ENCODE assay signal across 8 cellular contexts in the genomic region with DNA sequence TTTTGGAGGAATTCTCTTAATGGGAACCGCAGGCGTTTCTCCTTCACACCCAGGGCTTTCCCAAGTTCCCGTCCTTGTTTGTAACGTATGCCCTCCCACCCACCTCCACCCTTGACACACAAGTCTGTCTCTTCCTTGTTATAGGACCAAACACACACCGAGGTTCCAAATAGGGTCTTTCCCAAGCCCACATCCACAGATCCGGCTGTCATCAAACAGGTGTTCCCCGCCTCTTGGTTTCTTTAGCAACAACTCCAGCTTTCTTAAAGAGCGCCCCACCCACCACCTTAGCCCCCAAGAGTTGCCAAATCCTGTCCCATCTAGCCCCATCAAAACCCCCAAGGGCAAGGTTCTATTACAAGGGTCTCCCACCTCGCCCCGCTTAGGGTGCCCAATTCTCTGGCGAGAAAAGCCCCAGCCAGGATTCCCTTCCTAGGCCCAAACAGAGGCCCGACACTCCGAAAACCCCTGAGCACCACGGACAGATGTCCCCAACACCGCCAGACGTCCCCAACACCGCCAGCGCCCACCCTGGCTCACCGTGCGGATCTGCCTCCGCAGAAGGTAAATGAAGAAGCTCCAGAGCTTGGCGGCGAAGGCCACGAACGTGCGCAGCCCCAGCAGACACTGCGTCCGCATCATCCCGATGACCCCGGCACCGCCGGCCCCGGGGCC. TPM values are rescaled to one million over a fixed set of nuclear protein-coding genes. Genes with fewer than 3 reads are reported as not detected.
DNase-seq lines count a peak whose midpoint lies in the region; TF ChIP-seq lines count a peak whose summit lies in the region.

No MANE protein-coding gene starts in this region.

- in situ Hi-C loops in GM13977 (cut with MboI; ENCODE audit: low pct_unique_long_range_greater_than_20kb, low sequenced_read_pairs, unreplicated experiment): no loop called here

- no peak overlapping the region for H3K27ac ChIP-seq in ectodermal cell (ENCODE audit: insufficient read depth, low read depth, low read length, poor library complexity, severe bottlenecking)

- no peaks in the 10 kb centered on the region for H3K9me3 Mint-ChIP-seq in nephron progenitor cell

- H3K36me3 Mint-ChIP-seq in nephron progenitor cell (ENCODE audit: low read depth): peaks cover 31% of the 10 kb centered on the region

- TF ChIP-seq CTCF in nephron progenitor cell (IDR thresholded peaks at IDR 0.05): no peak
- TF ChIP-seq CTCF in GM10266 (IDR thresholded peaks at IDR 0.05; ENCODE audit: control insufficient read depth, insufficient read depth, low read depth, missing control alignments): no peak
- TF ChIP-seq CTCF in GM13977 (IDR thresholded peaks at IDR 0.05; ENCODE audit: extremely low read depth, insufficient read depth, missing control alignments): no peak

- H3K36me3 ChIP-seq in ectodermal cell (ENCODE audit: control insufficient read depth, insufficient read depth, low read length): peaks cover 18% of the 10 kb centered on the region

- peak overlapping the region; percentile 98 for H3K4me3 Mint-ChIP-seq in nephron progenitor cell

- peak overlapping the region; percentile 97 for H3K27ac Mint-ChIP-seq in nephron progenitor cell

- DNase-seq in CD1c-positive myeloid dendritic cell (ENCODE audit: extremely low spot score) (peak; percentile 58), NAMALWA (ENCODE audit: low spot score) (peak; percentile 18), nephron progenitor cell (peak; percentile 46), GM10266 (ENCODE audit: extremely low spot score) (no peak), GM13977 (ENCODE audit: low spot score) (no peak), NCI-H146 (lab: John Stamatoyannopoulos, UW) (no peak), HuH-7 (ENCODE audit: low spot score) (no peak)

- peak overlapping the region; percentile 91 for H3K4me3 ChIP-seq in ectodermal cell (ENCODE audit: insufficient read depth, low read depth, low read length)

- no peaks in the 10 kb centered on the region for H3K27me3 ChIP-seq in ectodermal cell (ENCODE audit: control insufficient read depth, insufficient read depth, low read length, poor library complexity, severe bottlenecking)

- no peaks in the 10 kb centered on the region for H3K9me3 ChIP-seq in ectodermal cell (ENCODE audit: control insufficient read depth, low read length)

- H3K4me1 ChIP-seq in ectodermal cell (ENCODE audit: control insufficient read depth, insufficient read depth, low read length): peaks cover 20% of the 10 kb centered on the region

- peaks cover 2% of the 10 kb centered on the region for H3K27me3 Mint-ChIP-seq in nephron progenitor cell (ENCODE audit: low read depth, poor library complexity)

- 4% methylated on average over 33 of the region's 33 CpGs for WGBS in ectodermal cell, 2 experiments

- peaks cover 51% of the 10 kb centered on the region for H3K4me1 Mint-ChIP-seq in nephron progenitor cell

RNA-seq across cellular contexts. Expression of gene CTDNEP1, which starts 0.7 kb away (rescaled TPM):
- 145 TPM for polyA plus RNA-seq in ectodermal cell (2013, experiment 1 of 4)
- polyA plus RNA-seq in ectodermal cell (2013, experiment 2 of 4): 143 TPM
- polyA plus RNA-seq in ectodermal cell (2013, experiment 3 of 4): 125 TPM
- polyA plus RNA-seq in ectodermal cell (2013, experiment 4 of 4): 134 TPM

RNA-seq across cellular contexts. Expression of gene ELP5, which starts 1.2 kb away (rescaled TPM):
- polyA plus RNA-seq in ectodermal cell (2013, experiment 1 of 4): 81.5 TPM
- 74.1 TPM for polyA plus RNA-seq in ectodermal cell (2013, experiment 2 of 4)
- polyA plus RNA-seq in ectodermal cell (2013, experiment 3 of 4): 62.5 TPM
- 69.5 TPM for polyA plus RNA-seq in ectodermal cell (2013, experiment 4 of 4)

RNA-seq across cellular contexts. Expression of gene GABARAP, which starts 8.5 kb away (rescaled TPM):
- 564 TPM for polyA plus RNA-seq in ectodermal cell (2013, experiment 1 of 4)
- polyA plus RNA-seq in ectodermal cell (2013, experiment 2 of 4): 562 TPM
- 520 TPM for polyA plus RNA-seq in ectodermal cell (2013, experiment 3 of 4)
- 589 TPM for polyA plus RNA-seq in ectodermal cell (2013, experiment 4 of 4)

RNA-seq across cellular contexts. Expression of gene CLDN7, which starts 11.5 kb away (rescaled TPM):
- polyA plus RNA-seq in ectodermal cell (2013, experiment 1 of 4): 0.28 TPM
- 0.96 TPM for polyA plus RNA-seq in ectodermal cell (2013, experiment 2 of 4)
- 0.64 TPM for polyA plus RNA-seq in ectodermal cell (2013, experiment 3 of 4)
- polyA plus RNA-seq in ectodermal cell (2013, experiment 4 of 4): 0.77 TPM

RNA-seq across cellular contexts. Expression of gene PHF23, which starts 11.5 kb away (rescaled TPM):
- 89.7 TPM for polyA plus RNA-seq in ectodermal cell (2013, experiment 1 of 4)
- 99.3 TPM for polyA plus RNA-seq in ectodermal cell (2013, experiment 2 of 4)
- polyA plus RNA-seq in ectodermal cell (2013, experiment 3 of 4): 72.2 TPM
- 85.3 TPM for polyA plus RNA-seq in ectodermal cell (2013, experiment 4 of 4)

Comparison
In these comparisons a context has a peak if more than half of its experiments do, and no peak if none do; other contexts are left out.
1. DNase-seq: peak in CD1c-positive myeloid dendritic cell (single experiment), NAMALWA (single experiment) and nephron progenitor cell (single experiment); none in GM10266 (single experiment), GM13977 (single experiment), NCI-H146 (single experiment) and HuH-7 (single experiment).